Comparison of ENCODE assay signal across 13 cellular contexts in genomic region chrX:40151211-40152172, GRCh38. TPM values are rescaled to one million over a fixed set of nuclear protein-coding genes. Genes with fewer than 3 reads are reported as not detected.
DNase-seq lines count a peak whose midpoint lies in the region; ATAC-seq, FAIRE-seq and TF ChIP-seq lines count a peak whose summit lies in the region.
"Had no signal": no experiment of that assay in that cellular context is flagged by ENCODE, and none has a peak within 500 bp of the region (broad histone marks: within the 10 kb centered on the region; RNA-seq: fewer than 3 reads in every experiment).

No MANE protein-coding gene starts in this region.

- TF ChIP-seq CTCF in endodermal cell (conservative IDR thresholded peaks at IDR 0.05) (no peak), pancreas (IDR thresholded peaks at IDR 0.05) (no peak)

- H3K9ac ChIP-seq in endodermal cell (ENCODE audit: extremely low read depth, low read length, poor library complexity, severe bottlenecking) = no peak overlapping the region

- intact Hi-C loops in pancreas (cut with DNase I) = loop anchor here in 1 of 3 donors (10.0 kb wide), 1 partner anchor 47 kb away; no protein-coding TSS in a partner anchor

- peaks cover 27% of the 10 kb centered on the region for H3K4me1 Mint-ChIP-seq in endodermal cell

- peak overlapping the region; percentile 66 for H3K4me3 Mint-ChIP-seq in endodermal cell

- H3K36me3 ChIP-seq in endodermal cell (ENCODE audit: control insufficient read depth, insufficient read depth, low read length) (no peaks in the 10 kb centered on the region), pancreas (no peaks in the 10 kb centered on the region)
- H3K36me3 ChIP-seq: suprapubic skin had no signal

- WGBS in endodermal cell (ENCODE audit: insufficient coverage in 1 of 2, insufficient read length in 1 of 2), 2 experiments = 14 to 70% methylated on average over 2 to 55 of the region's 60 CpGs
- WGBS in pancreas, 2 donors = 23 to 64% methylated on average over 60 of the region's 60 CpGs

- no peak for TF ChIP-seq POLR2A in GM12892 (IDR thresholded peaks at IDR 0.05; ENCODE audit: low read depth, low read length)

- ATAC-seq in pancreas = peak in 3 of 4 donors; percentile 10 to 40 (median 28)

- peaks cover 74% of the 10 kb centered on the region for H3K27me3 Mint-ChIP-seq in endodermal cell (ENCODE audit: insufficient read depth)

- H3K27me3 ChIP-seq in endodermal cell (ENCODE audit: control insufficient read depth, insufficient read depth, low read length, poor library complexity, severe bottlenecking) (peaks cover 57% of the 10 kb centered on the region), pancreas (peaks cover 0 to 5% (median 1%) of the 10 kb centered on the region in 4 donors)
- H3K27me3 ChIP-seq: suprapubic skin had no signal

- H3K36me3 Mint-ChIP-seq in endodermal cell (ENCODE audit: low read depth) = no peaks in the 10 kb centered on the region

- H3K4me3 ChIP-seq in endodermal cell (ENCODE audit: low read length) (peak overlapping the region; percentile 69), pancreas (no peak overlapping the region)

- H3K27ac ChIP-seq in endodermal cell (ENCODE audit: low read depth, low read length) (no peak overlapping the region), pancreas (no peak overlapping the region)

- H3K4me1 ChIP-seq in endodermal cell (ENCODE audit: control insufficient read depth, insufficient read depth, low read length) = no peaks in the 10 kb centered on the region
- peaks cover 0 to 5% (median 3%) of the 10 kb centered on the region in 3 donors for H3K4me1 ChIP-seq in pancreas

- FAIRE-seq in pancreas (lab: Jason Lieb, UNC) (no peak), GM12892 (lab: Jason Lieb, UNC) (no peak)
- FAIRE-seq: RCC 7860 had no signal

- H3K9me3 Mint-ChIP-seq in endodermal cell = peaks cover 6% of the 10 kb centered on the region
- H3K9me3 Mint-ChIP-seq: activated CD4-positive, alpha-beta T cell treated with anti-CD3 and anti-CD28 coated beads, Interleukin-2, amount 10 ng/mL, durations not matched to agents 24 days and 14 days had no signal

- no peak overlapping the region for H3K27ac Mint-ChIP-seq in endodermal cell
- H3K27ac Mint-ChIP-seq: activated CD4-positive, alpha-beta T cell treated with anti-CD3 and anti-CD28 coated beads, Interleukin-2, amount 10 ng/mL, durations not matched to agents 24 days and 14 days had no signal

- H3K9me3 ChIP-seq in endodermal cell (ENCODE audit: control insufficient read depth, low read length) = no peaks in the 10 kb centered on the region
- H3K9me3 ChIP-seq in pancreas = no peaks in the 10 kb centered on the region
- H3K9me3 ChIP-seq: suprapubic skin had no signal

- peak; percentile 65 for DNase-seq in ELF-1 (ENCODE audit: low read depth, low spot score)
- peak; percentile 80 for DNase-seq in NCI-H1092 treated with DMSO at 0.1 percent for 48 hours (lab: John Stamatoyannopoulos, UW)
- peak; percentile 80 for DNase-seq in endodermal cell
- peak in 4 of 6 donors; percentile 36 to 76 (median 64) for DNase-seq in pancreas
- DNase-seq in GM12892 (ENCODE audit: insufficient read length) = no peak
- DNase-seq in activated CD4-positive, CD25-positive, alpha-beta regulatory T cell (lab: John Stamatoyannopoulos, UW) = no peak
- no peak for DNase-seq in occipital lobe (lab: John Stamatoyannopoulos, UW)
- DNase-seq in iPS-NIHi7 (ENCODE audit: extremely low spot score) = no peak
- DNase-seq: activated CD4-positive, alpha-beta T cell treated with anti-CD3 and anti-CD28 coated beads, Interleukin-2, amount 10 ng/mL, durations not matched to agents 24 days and 14 days; IMR-90; mammary epithelial cell had no signal

RNA-seq across cellular contexts. Expression of gene BCOR, which starts 53.7 kb away (rescaled TPM):
- total RNA-seq in endodermal cell (10 to 100 TPM; 31.3 to 37.9 TPM), pancreas (10 to 100 TPM in 5 of 6 donors, 1 to 10 TPM in 1; 9.8 to 18.4 (median 13.2) TPM), occipital lobe (26.0 TPM)
- 31.8 TPM for polyA plus RNA-seq in endodermal cell (2013, experiment 1 of 2)
- 30.2 TPM for polyA plus RNA-seq in endodermal cell (2013, experiment 2 of 2)
- polyA plus RNA-seq in pancreas = 10 to 100 TPM in 1 of 2 donors, 1 to 10 TPM in 1; 6.3 to 14.3 TPM
- 9.0 TPM for polyA plus RNA-seq in GM12892 (2012; ENCODE audit: missing spikeins)

Comparison
In these comparisons a context has a peak if more than half of its experiments do, and no peak if none do; other contexts are left out.
1. DNase-seq: peak in ELF-1 (single experiment), NCI-H1092 treated with DMSO at 0.1 percent for 48 hours (single experiment), endodermal cell (single experiment) and pancreas (4 of 6); none in GM12892 (single experiment), activated CD4-positive, CD25-positive, alpha-beta regulatory T cell (0 of 4), occipital lobe (single experiment) and iPS-NIHi7 (single experiment).